In genomic region chr2:143505542-143505941, GRCh38 we compare ENCODE assay signal across 31 cellular contexts.
DNase-seq lines count a peak whose midpoint lies in the region; ATAC-seq and TF ChIP-seq lines count a peak whose summit lies in the region.
"Had no signal": no experiment of that assay in that cellular context is flagged by ENCODE, and none has a peak within 500 bp of the region (broad histone marks: within the 10 kb centered on the region; RNA-seq: fewer than 3 reads in every experiment).

No MANE protein-coding gene starts in this region.

- H3K36me3 ChIP-seq in neural cell (ENCODE audit: insufficient read depth, low read length) = no peaks in the 10 kb centered on the region
- H3K36me3 ChIP-seq: brain microvascular endothelial cell, esophagus squamous epithelium, left ventricle myocardium inferior, tibial artery had no signal

- H3K9me2 ChIP-seq in neural cell (ENCODE audit: insufficient read depth, low read length) = no peaks in the 10 kb centered on the region

- no peak for TF ChIP-seq RAD21 in neural cell (conservative IDR thresholded peaks at IDR 0.05)

- H3K4me3 ChIP-seq in choroid plexus epithelial cell (ENCODE audit: low read depth, low read length) (no peak overlapping the region), neural cell (ENCODE audit: low read length) (no peak overlapping the region)
- H3K4me3 ChIP-seq: esophagus squamous epithelium, left ventricle myocardium inferior, tibial artery had no signal

- H3K9ac ChIP-seq in neural cell (ENCODE audit: low read length) = no peak overlapping the region

- no peaks in the 10 kb centered on the region for H3K79me2 ChIP-seq in neural cell (replicated peaks; ENCODE audit: insufficient read depth, low read length)

- no peaks in the 10 kb centered on the region for H3F3A ChIP-seq in neural cell (ENCODE audit: insufficient read depth, low read length, poor library complexity, severe bottlenecking)

- ATAC-seq in HG03457 (IDR thresholded peaks at IDR 0.05; ENCODE audit: unreplicated experiment) = no peak
- ATAC-seq: activated T-cell treated with anti-CD3 and anti-CD28 coated beads, Interleukin-2, amount 50 U/mL, for 72 hours; Panc1; right cardiac atrium; SK-N-SH treated with all-trans-retinoic acid at 6 μM for 48 hours had no signal

- TF ChIP-seq EP300 in neural cell (conservative IDR thresholded peaks at IDR 0.05; ENCODE audit: poor library complexity, severe bottlenecking) = no peak

- TF ChIP-seq CTCF in choroid plexus epithelial cell (conservative IDR thresholded peaks at IDR 0.05; ENCODE audit: low read depth, low read length) (no peak), neural cell (IDR thresholded peaks at IDR 0.05; ENCODE audit: poor library complexity, severe bottlenecking) (no peak)

- H2AFZ ChIP-seq in neural cell (ENCODE audit: low read depth, low read length) = no peak overlapping the region

- H3K27ac ChIP-seq in neural cell (ENCODE audit: low read length) = no peak overlapping the region
- H3K27ac ChIP-seq: brain microvascular endothelial cell, esophagus squamous epithelium, left ventricle myocardium inferior, neutrophil, tibial artery had no signal

- H3K4me2 ChIP-seq in neural cell (ENCODE audit: low read length) = no peak overlapping the region

- H3K9me3 ChIP-seq in neural cell (ENCODE audit: low read length) = no peaks in the 10 kb centered on the region
- H3K9me3 ChIP-seq: esophagus squamous epithelium, left ventricle myocardium inferior, neutrophil, tibial artery had no signal

- DNase-seq in DMS79 treated with DMSO at 0.1 percent for 48 hours (lab: John Stamatoyannopoulos, UW) = peak; percentile 97
- peak; percentile 22 to 35 for DNase-seq in NCI-H187 (lab: John Stamatoyannopoulos, UW)
- DNase-seq in choroid plexus epithelial cell (ENCODE audit: low read depth) = peak; percentile 58
- DNase-seq in DMS153 (lab: John Stamatoyannopoulos, UW) = no peak
- DNase-seq in COLO668 (lab: John Stamatoyannopoulos, UW; ENCODE audit: unreplicated experiment) = no peak
- no peak for DNase-seq in NCI-H2029 treated with DMSO at 0.1 percent for 48 hours (lab: John Stamatoyannopoulos, UW)
- DNase-seq: ACHN; activated CD4-positive, alpha-beta T cell treated with anti-CD3 and anti-CD28 coated beads, Interleukin-2, amount 50 U/mL, for 48 hours; activated CD4-positive, CD25-positive, alpha-beta regulatory T cell treated with anti-CD3 and anti-CD28 coated beads, Interleukin-2, amount 50 U/mL, for 72 hours; activated T-cell treated with anti-CD3 and anti-CD28 coated beads, Interleukin-2, amount 50 U/mL, for 72 hours; brain microvascular endothelial cell; esophagus squamous epithelium; GDM1; hypothalamus; left ventricle myocardium inferior; naive B cell; NCI-H1092; NCI-H2029; NCI-H446; NCI-H748 treated with DMSO at 0.1 percent for 48 hours; right cardiac atrium; Right ventricle myocardium superior; stimulated activated CD4-positive, alpha-beta T cell treated with anti-CD3 and anti-CD28 coated beads, Interleukin-12 subunit alpha, Interleukin-12 subunit beta, amount 100 ng/mL, for 4 hours; stimulated activated CD4-positive, alpha-beta T cell treated with anti-CD3 and anti-CD28 coated beads, Interleukin-4, amount 100 ng/mL, for 1 hour; T-helper 2 cell; tibial artery had no signal

- no peaks in the 10 kb centered on the region for H4K20me1 ChIP-seq in neural cell (ENCODE audit: insufficient read depth)

- H3K27me3 ChIP-seq in neural cell (ENCODE audit: insufficient read depth, low read depth, low read length) = no peaks in the 10 kb centered on the region
- H3K27me3 ChIP-seq: brain microvascular endothelial cell, esophagus squamous epithelium, neutrophil, tibial artery had no signal

TF ChIP-seq in neural cell, 6 proteins besides CTCF, POLR2A, EP300 and RAD21:
- TF ChIP-seq REST (IDR thresholded peaks at IDR 0.05; ENCODE audit: borderline replicate concordance) = peak; percentile 56
- TF ChIP-seq SMC3 (conservative IDR thresholded peaks at IDR 0.05; ENCODE audit: poor library complexity) = no peak

Comparison
In these comparisons a context has a peak if more than half of its experiments do, and no peak if none do; other contexts are left out.
1. DNase-seq: peak in DMS79 treated with DMSO at 0.1 percent for 48 hours (single experiment), NCI-H187 (2 of 2) and choroid plexus epithelial cell (single experiment); none in DMS153 (single experiment), COLO668 (single experiment) and NCI-H2029 treated with DMSO at 0.1 percent for 48 hours (single experiment).